Comparison of ENCODE assay signal across 15 cellular contexts in the genomic region with DNA sequence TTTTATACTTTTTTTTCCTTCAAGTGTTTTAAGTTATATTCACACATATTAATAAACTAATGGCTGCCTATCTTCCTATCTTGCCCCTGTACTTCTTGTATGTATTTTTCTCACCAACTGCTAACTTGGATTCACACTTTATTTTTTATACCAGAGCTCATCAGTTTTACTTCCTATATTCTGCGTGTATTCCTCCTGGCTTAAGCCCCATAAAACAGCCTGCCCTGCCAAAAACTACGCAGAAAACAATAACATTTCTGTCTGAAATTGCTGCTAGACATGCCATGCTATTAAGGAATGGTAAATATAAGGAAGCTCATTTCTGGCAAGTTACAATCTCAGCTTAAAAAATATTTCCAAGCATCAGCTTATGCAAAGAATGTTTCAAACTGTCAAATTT.
DNase-seq lines count a peak whose midpoint lies in the region; ATAC-seq and TF ChIP-seq lines count a peak whose summit lies in the region.
"Had no signal": no experiment of that assay in that cellular context is flagged by ENCODE, and none has a peak within 500 bp of the region (broad histone marks: within the 10 kb centered on the region; RNA-seq: fewer than 3 reads in every experiment).

No MANE protein-coding gene starts in this region.

- H3K9me3 ChIP-seq in BLaER1 treated with 17β-estradiol and CSF1 and Interleukin-3, amounts not matched to agents 10 nM and 100 nM (replicated peaks in 1 of 11) = peaks cover 21 to 60% (median 47%) of the 10 kb centered on the region in 11 experiments
- H3K9me3 ChIP-seq in HEK293 (ENCODE audit: control insufficient read depth, insufficient read depth, low read depth, low read length) = no peaks in the 10 kb centered on the region

- DNase-seq in activated naive CD8-positive, alpha-beta T cell treated with anti-CD3 and anti-CD28 coated beads for 36 hours = no peak
- DNase-seq in naive thymus-derived CD8-positive, alpha-beta T cell = no peak
- no peak for DNase-seq in effector CD8-positive, alpha-beta T cell (lab: John Stamatoyannopoulos, UW)
- DNase-seq in GM19240 (ENCODE audit: insufficient read length, low spot score) = no peak
- DNase-seq: activated naive CD4-positive, alpha-beta T cell; NCI-H1105; NCI-H2171; NCI-H526 treated with DMSO at 0.1 percent for 48 hours; nucleus accumbens had no signal

- TF ChIP-seq CTCF in HEK293 (tag by site-specific recombination; IDR thresholded peaks at IDR 0.05) = no peak

- no peak overlapping the region for H3K27ac Mint-ChIP-seq in activated naive CD8-positive, alpha-beta T cell treated with anti-CD3 and anti-CD28 coated beads for 36 hours
- peak overlapping the region; percentile 4 to 93 (median 83) for H3K27ac Mint-ChIP-seq in naive thymus-derived CD8-positive, alpha-beta T cell

- no peak for ATAC-seq in naive thymus-derived CD8-positive, alpha-beta T cell
- ATAC-seq in GM18867 (IDR thresholded peaks at IDR 0.05; ENCODE audit: unreplicated experiment) = no peak
- ATAC-seq: SK-N-SH treated with all-trans-retinoic acid at 6 μM for 48 hours had no signal

- H3K4me3 ChIP-seq in BLaER1 treated with 17β-estradiol and CSF1 and Interleukin-3, amounts not matched to agents 10 nM and 100 nM = no peak overlapping the region
- H3K4me3 ChIP-seq in HEK293 (ENCODE audit: low read depth, low read length) = no peak overlapping the region

- peaks cover 7% of the 10 kb centered on the region for H3K9me3 Mint-ChIP-seq in activated naive CD8-positive, alpha-beta T cell treated with anti-CD3 and anti-CD28 coated beads for 36 hours
- H3K9me3 Mint-ChIP-seq in naive thymus-derived CD8-positive, alpha-beta T cell = peaks cover 0 to 29% (median 4%) of the 10 kb centered on the region in 9 donors

- no peaks in the 10 kb centered on the region for H3K27me3 ChIP-seq in BLaER1 treated with 17β-estradiol and CSF1 and Interleukin-3, amounts not matched to agents 10 nM and 100 nM

- peak overlapping the region in 7 of 11 experiments; percentile 5 to 56 (median 11); a peak in 7 of 22 replicates for H3K27ac ChIP-seq in BLaER1 treated with 17β-estradiol and CSF1 and Interleukin-3, amounts not matched to agents 10 nM and 100 nM
- H3K27ac ChIP-seq in HEK293 (ENCODE audit: extremely low read depth, low read depth, low read length) = no peak overlapping the region
- H3K27ac ChIP-seq: epithelial cell of prostate, KMS-11 had no signal

- CTCF ChIA-PET in HEK293 (lab: Yijun Ruan, JAX) = interaction anchor here (1.1 kb wide), 1 partner anchor 26 kb away, joined by 7 read pairs; no protein-coding TSS in a partner anchor

- POLR2A ChIA-PET in HEK293 (lab: Yijun Ruan, JAX) = no interaction called here
- POLR2A ChIA-PET in naive thymus-derived CD8-positive, alpha-beta T cell (lab: Charles Lee) = interaction anchor here (0.7 to 1.6 kb wide), 8 partner anchors 12 to 306 kb away, joined by 3 to 11 read pairs (median 4); partner anchors contain the start of gene ITGA4

- H3K4me1 Mint-ChIP-seq in activated naive CD8-positive, alpha-beta T cell treated with anti-CD3 and anti-CD28 coated beads for 36 hours = peaks cover 40% of the 10 kb centered on the region
- H3K4me1 Mint-ChIP-seq in naive thymus-derived CD8-positive, alpha-beta T cell = peaks cover 23 to 55% (median 48%) of the 10 kb centered on the region in 4 donors

- peaks cover 33% of the 10 kb centered on the region for H3K36me3 Mint-ChIP-seq in activated naive CD8-positive, alpha-beta T cell treated with anti-CD3 and anti-CD28 coated beads for 36 hours
- H3K36me3 Mint-ChIP-seq in naive thymus-derived CD8-positive, alpha-beta T cell = peaks cover 7 to 27% (median 10%) of the 10 kb centered on the region in 3 donors

- H3K4me1 ChIP-seq in BLaER1 treated with 17β-estradiol and CSF1 and Interleukin-3, amounts not matched to agents 10 nM and 100 nM = peaks cover 5 to 50% (median 33%) of the 10 kb centered on the region in 10 experiments; a peak in 19 of 20 replicates
- 0 out of 2 replicates have a peak, but pooled peaks cover 3% of the 10 kb centered on the region for H3K4me1 ChIP-seq in HEK293 (ENCODE audit: control insufficient read depth, insufficient read depth, low read length)

- H3K36me3 ChIP-seq in BLaER1 treated with 17β-estradiol and CSF1 and Interleukin-3, amounts not matched to agents 10 nM and 100 nM = peaks cover 0 to 10% (median 4%) of the 10 kb centered on the region in 11 experiments; a peak in 8 of 22 replicates
- no peaks in the 10 kb centered on the region for H3K36me3 ChIP-seq in HEK293 (ENCODE audit: control insufficient read depth in 2 of 2, insufficient read depth in 1 of 2, low read length in 2 of 2)

- no peak overlapping the region; a peak in 1 of 22 replicates for H3K9ac ChIP-seq in BLaER1 treated with 17β-estradiol and CSF1 and Interleukin-3, amounts not matched to agents 10 nM and 100 nM
- H3K9ac ChIP-seq: KMS-11 had no signal

- peak overlapping the region in 9 of 11 experiments; percentile 1 to 77 (median 53); a peak in 14 of 22 replicates for H3K4me2 ChIP-seq in BLaER1 treated with 17β-estradiol and CSF1 and Interleukin-3, amounts not matched to agents 10 nM and 100 nM
- H3K4me2 ChIP-seq: KMS-11 had no signal

- no peaks in the 10 kb centered on the region for H3K27me3 Mint-ChIP-seq in activated naive CD8-positive, alpha-beta T cell treated with anti-CD3 and anti-CD28 coated beads for 36 hours
- no peaks in the 10 kb centered on the region for H3K27me3 Mint-ChIP-seq in naive thymus-derived CD8-positive, alpha-beta T cell

- H4K20me1 ChIP-seq in BLaER1 treated with 17β-estradiol and CSF1 and Interleukin-3, amounts not matched to agents 10 nM and 100 nM = no peaks in the 10 kb centered on the region

- H3K4me3 Mint-ChIP-seq in activated naive CD8-positive, alpha-beta T cell treated with anti-CD3 and anti-CD28 coated beads for 36 hours = peak overlapping the region; percentile 29
- peak overlapping the region in 8 of 10 donors; percentile 14 to 67 (median 44) for H3K4me3 Mint-ChIP-seq in naive thymus-derived CD8-positive, alpha-beta T cell

TF ChIP-seq in HEK293, 187 proteins besides CTCF, POLR2A, EP300 and RAD21:
- TF ChIP-seq ZNF391 (tag by site-specific recombination; IDR thresholded peaks at IDR 0.05; ENCODE audit: borderline replicate concordance, low read depth) (no peak), ZNF335 (tag by site-specific recombination; conservative IDR thresholded peaks at IDR 0.05) (0 out of 2 replicates have a peak, but pooled peaks have one; percentile 22)
